Comparison of ENCODE assay signal across 8 cellular contexts in the genomic region with DNA sequence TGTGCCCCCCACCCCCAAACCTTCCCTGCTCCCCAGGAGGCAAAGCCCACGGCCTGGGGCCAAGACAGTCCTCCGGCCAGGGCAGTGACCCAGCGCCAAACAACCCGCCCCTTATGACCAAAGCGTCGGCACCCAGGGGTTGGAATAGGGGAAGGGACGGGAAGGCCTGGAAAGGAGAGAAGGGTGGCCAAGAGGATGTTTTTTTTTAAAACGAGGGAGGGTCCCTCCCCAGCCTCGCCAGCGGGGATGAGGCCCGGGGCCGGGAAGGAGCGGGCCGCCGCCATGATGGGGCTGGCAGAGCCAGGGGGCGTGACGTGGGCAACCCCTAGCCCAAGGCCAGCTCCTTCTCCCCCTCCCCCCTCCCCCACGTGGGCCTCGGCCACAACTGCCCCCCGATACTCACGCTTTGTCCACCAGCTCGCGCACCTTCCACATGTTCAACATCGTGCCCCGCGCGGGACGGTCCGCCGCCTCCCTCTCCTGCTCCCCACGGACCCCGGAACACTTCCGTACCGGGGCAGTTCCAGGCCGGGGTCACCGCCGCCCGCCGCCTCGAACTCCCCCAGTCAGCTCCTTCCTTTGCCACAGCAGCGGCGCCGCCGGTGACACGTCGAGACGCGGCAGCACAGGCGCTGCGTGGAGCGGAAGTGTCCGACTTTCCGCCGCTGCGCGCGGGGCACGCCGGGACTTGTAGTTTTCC. TPM values are rescaled to one million over a fixed set of nuclear protein-coding genes. Genes with fewer than 3 reads are reported as not detected.
DNase-seq lines count a peak whose midpoint lies in the region; ATAC-seq, FAIRE-seq and TF ChIP-seq lines count a peak whose summit lies in the region.

A gene (minus strand): TSS at position 619 of the 700 bp plus-strand sequence. CDS start 175 bp downstream, at position 444.

- POLR2A ChIA-PET in Panc1 (lab: Charles Lee), result interaction anchor here (0.5 kb wide), 1 partner anchor 93 kb away, joined by 3 read pairs; no protein-coding TSS in a partner anchor

- in situ Hi-C loops in Panc1 (cut with HindIII; ENCODE audit: low pct_unique_long_range_greater_than_20kb, low sequenced_read_pairs), result no loop called here

- peaks cover 4% of the 10 kb centered on the region; the same call in 1 of the 2 replicates for H3K36me3 ChIP-seq in Panc1 (ENCODE audit: control insufficient read depth, insufficient read depth, low read length)
- no peaks in the 10 kb centered on the region for H3K36me3 ChIP-seq in mucosa of rectum (ENCODE audit: control insufficient read depth in 2 of 2, insufficient read depth in 2 of 2, low read length in 2 of 2)

- no peak for TF ChIP-seq RAD21 in Ishikawa (IDR thresholded peaks at IDR 0.05; ENCODE audit: low read depth)

- no peak for FAIRE-seq in D721Med (lab: Jason Lieb, UNC)

- no TSS peak for BruUV-seq in Panc1 (replicated peaks; lab: Mats Ljungman, UMichigan)

- intact Hi-C loops in Panc1 (cut with micrococcal nuclease; ENCODE audit: unreplicated experiment), result loop anchor here (10.0 kb wide), 1 partner anchor 86 kb away; no protein-coding TSS in a partner anchor

- H3K9me3 ChIP-seq in Panc1 (ENCODE audit: control insufficient read depth, insufficient read depth, low read depth, low read length) (no peaks in the 10 kb centered on the region), mucosa of rectum (ENCODE audit: control insufficient read depth in 2 of 2, low read length in 2 of 2) (no peaks in the 10 kb centered on the region)

- peak; percentile 74 for TF ChIP-seq POLR2A in erythroblast (IDR thresholded peaks at IDR 0.05; ENCODE audit: low read length)

- peak within 1 kb of the TSS; percentile 93 to 98 for H3K4me3 ChIP-seq in Panc1 (ENCODE audit: low read depth in 2 of 2, low read length in 2 of 2)
- peak within 1 kb of the TSS; percentile 80 to 94 for H3K4me3 ChIP-seq in mucosa of rectum (ENCODE audit: low read length in 2 of 2)

- H3K9ac ChIP-seq in mucosa of rectum (ENCODE audit: low read depth in 1 of 2, low read length in 2 of 2), result peak within 1 kb of the TSS; percentile 88 to 92

- TF ChIP-seq CTCF in D721Med (IDR thresholded peaks at IDR 0.05; ENCODE audit: insufficient read depth, missing control alignments) (no peak), Panc1 (IDR thresholded peaks at IDR 0.05) (no peak)

- peak; percentile 19; the same call in 1 of the 2 replicates for TF ChIP-seq EP300 in Ishikawa (IDR thresholded peaks at IDR 0.05; ENCODE audit: borderline replicate concordance)

- peak within 1 kb of the TSS; percentile 90 for H3K27ac ChIP-seq in Panc1 (ENCODE audit: low read length)
- peak within 1 kb of the TSS; percentile 82 to 90 for H3K27ac ChIP-seq in mucosa of rectum (ENCODE audit: low read depth in 2 of 2, low read length in 2 of 2)

- peaks cover 18% of the 10 kb centered on the region for H3K36me3 Mint-ChIP-seq in activated T-cell treated with anti-CD3 and anti-CD28 coated beads, Interleukin-2, amount 50 U/mL, for 4 hours (ENCODE audit: insufficient read depth)

- H3K27me3 Mint-ChIP-seq in activated T-cell treated with anti-CD3 and anti-CD28 coated beads, Interleukin-2, amount 50 U/mL, for 4 hours (ENCODE audit: low read depth), result no peaks in the 10 kb centered on the region

- DNase-seq in D721Med (ENCODE audit: insufficient read length, low spot score), result peak; percentile 81
- DNase-seq in Panc1 (ENCODE audit: low read depth, low spot score), result no peak
- DNase-seq in activated T-cell treated with anti-CD3 and anti-CD28 coated beads, Interleukin-2, amount 50 U/mL, for 4 hours, result peak; percentile 85
- peak; percentile 88 to 92 for DNase-seq in erythroblast (lab: John Stamatoyannopoulos, UW)
- DNase-seq in stimulated activated CD8-positive, alpha-beta memory T cell treated with anti-CD3 and anti-CD28 coated beads, Interleukin-4, amount 100 ng/mL, for 48 hours, result peak; percentile 94

- H3K9me3 Mint-ChIP-seq in activated T-cell treated with anti-CD3 and anti-CD28 coated beads, Interleukin-2, amount 50 U/mL, for 4 hours, result no peaks in the 10 kb centered on the region

- H3K4me1 Mint-ChIP-seq in activated T-cell treated with anti-CD3 and anti-CD28 coated beads, Interleukin-2, amount 50 U/mL, for 4 hours (ENCODE audit: low read depth), result peaks cover 68% of the 10 kb centered on the region

- peak within 1 kb of the TSS; percentile 96 for H3K4me3 Mint-ChIP-seq in activated T-cell treated with anti-CD3 and anti-CD28 coated beads, Interleukin-2, amount 50 U/mL, for 4 hours

- H3K27me3 ChIP-seq in Panc1 (ENCODE audit: control insufficient read depth, insufficient read depth, low read length), result no peaks in the 10 kb centered on the region
- no peaks in the 10 kb centered on the region for H3K27me3 ChIP-seq in mucosa of rectum (ENCODE audit: control insufficient read depth in 2 of 2, insufficient read depth in 2 of 2, low read length in 2 of 2)

- CTCF ChIA-PET in Panc1 (lab: Charles Lee), result no interaction called here

- peaks cover 6% of the 10 kb centered on the region for H3K4me1 ChIP-seq in Panc1 (ENCODE audit: control insufficient read depth, insufficient read depth, low read length)
- peaks cover 5% of the 10 kb centered on the region in 2 donors for H3K4me1 ChIP-seq in mucosa of rectum (ENCODE audit: control insufficient read depth in 2 of 2, insufficient read depth in 2 of 2, low read length in 2 of 2)

- ATAC-seq in GM21526 (IDR thresholded peaks at IDR 0.05; ENCODE audit: low FRiP score, unreplicated experiment) (peak; percentile 44), Panc1 (peak; percentile 100)
- ATAC-seq in activated T-cell treated with anti-CD3 and anti-CD28 coated beads, Interleukin-2, amount 50 U/mL, for 4 hours, result peak; percentile 88 to 90

TF ChIP-seq in Ishikawa, 13 proteins besides CTCF, POLR2A, EP300 and RAD21:
- TF ChIP-seq YY1 (IDR thresholded peaks at IDR 0.05; ENCODE audit: low read depth) (peak; percentile 74), ZBTB7A (IDR thresholded peaks at IDR 0.05; ENCODE audit: low read depth) (peak; percentile 68; the same call in 1 of the 2 replicates), FOXM1 (IDR thresholded peaks at IDR 0.05; ENCODE audit: borderline replicate concordance, low read depth) (peak; percentile 35; the same call in 1 of the 2 replicates), NFIC (IDR thresholded peaks at IDR 0.05) (no peak), TAF1 (IDR thresholded peaks at IDR 0.05; ENCODE audit: low read depth) (peak; percentile 84; the same call in 1 of the 2 replicates), CREB1 (IDR thresholded peaks at IDR 0.05; ENCODE audit: low read depth) (peak; percentile 85), EGR1 (IDR thresholded peaks at IDR 0.05) (no peak)
- TF ChIP-seq, protein P1, sequence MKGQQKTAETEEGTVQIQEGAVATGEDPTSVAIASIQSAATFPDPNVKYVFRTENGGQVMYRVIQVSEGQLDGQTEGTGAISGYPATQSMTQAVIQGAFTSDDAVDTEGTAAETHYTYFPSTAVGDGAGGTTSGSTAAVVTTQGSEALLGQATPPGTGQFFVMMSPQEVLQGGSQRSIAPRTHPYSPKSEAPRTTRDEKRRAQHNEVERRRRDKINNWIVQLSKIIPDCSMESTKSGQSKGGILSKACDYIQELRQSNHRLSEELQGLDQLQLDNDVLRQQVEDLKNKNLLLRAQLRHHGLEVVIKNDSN (IDR thresholded peaks at IDR 0.05), result peak; percentile 2; the same call in 1 of the 2 replicates
TF ChIP-seq in Ishikawa: peak in this region for 6.

RNA-seq across cellular contexts. Expression of the gene that starts here (rescaled TPM):
- 81.6 TPM for total RNA-seq in Panc1 (2021; ENCODE audit: unreplicated experiment)
- 56.5 TPM for polyA plus RNA-seq in Panc1 (2012; ENCODE audit: insufficient read length)
- 10 to 100 TPM; 90.0 to 99.1 (median 92.5) TPM for total RNA-seq in activated T-cell treated with anti-CD3 and anti-CD28 coated beads, Interleukin-2, amount 50 U/mL, for 4 hours

Comparison
In these comparisons a context has a peak if more than half of its experiments do, and no peak if none do; other contexts are left out.
1. ATAC-seq: peak in every context shown above with its lines; median percentile 100 in Panc1; 89 in activated T-cell treated with anti-CD3 and anti-CD28 coated beads, Interleukin-2, amount 50 U/mL, for 4 hours; 44 in GM21526.